Comparison of ENCODE assay signal across 8 cellular contexts in the genomic region with DNA sequence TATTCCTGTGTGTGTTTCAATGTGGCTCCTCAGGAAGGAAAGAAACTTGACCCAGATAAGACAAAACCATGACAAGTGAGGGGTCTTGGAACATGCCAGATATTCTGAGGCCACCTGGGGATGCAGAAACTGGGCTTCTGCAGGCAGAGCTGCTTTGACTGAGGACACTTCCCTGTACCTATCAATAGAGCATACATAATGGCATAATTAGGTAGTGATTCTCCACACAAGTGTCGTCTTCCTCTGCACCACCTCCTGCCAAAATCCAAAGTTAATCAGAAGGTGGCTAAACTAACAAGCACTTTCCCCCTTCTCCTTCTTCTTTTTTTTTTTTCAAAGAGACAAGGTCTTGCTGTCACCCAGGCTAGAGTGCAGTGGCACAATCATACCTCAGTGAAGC.
"Had no signal": no experiment of that assay in that cellular context is flagged by ENCODE, and none has a peak within 500 bp of the region (broad histone marks: within the 10 kb centered on the region; RNA-seq: fewer than 3 reads in every experiment).

No MANE protein-coding gene starts in this region.

- H3K4me3 ChIP-seq: GM23248, HAP-1, K562 had no signal

- H3K9ac ChIP-seq: GM23248 had no signal

- DNase-seq: GM23248, GOT3, H7, HFFc6, IMR-90 had no signal

- ATAC-seq: HCT116, K562 had no signal

- H2AFZ ChIP-seq: GM23248 had no signal

- H3K4me1 ChIP-seq: HAP-1 had no signal

- H3K27ac ChIP-seq: GM23248 had no signal
